ENCODE assay signal across 21 cellular contexts in genomic region chr2:49265471-49265870, GRCh38.
"Had no signal": no experiment of that assay in that cellular context is flagged by ENCODE, and none has a peak within 500 bp of the region (broad histone marks: within the 10 kb centered on the region; RNA-seq: fewer than 3 reads in every experiment).

No MANE protein-coding gene starts in this region.

- DNase-seq: central memory CD4-positive, alpha-beta T cell; effector memory CD4-positive, alpha-beta T cell; esophagus squamous epithelium; foreskin fibroblast; immature natural killer cell; left ventricle myocardium superior; naive B cell; nephron progenitor cell; spleen; stimulated activated CD4-positive, alpha-beta T cell treated with anti-CD3 and anti-CD28 coated beads, Interleukin-15, amount 100 ng/mL, for 24 hours; stimulated activated CD4-positive, alpha-beta T cell treated with anti-CD3 and anti-CD28 coated beads, Interleukin-1b, Interleukin-23, amount 100 ng/mL, for 48 hours; stimulated activated CD4-positive, alpha-beta T cell treated with anti-CD3 and anti-CD28 coated beads, Interleukin-4, amount 100 ng/mL, for 24 hours had no signal

- H3K9me3 ChIP-seq: esophagus squamous epithelium, gastroesophageal sphincter, prostate gland, spleen, tibial nerve had no signal

- ATAC-seq: gastroesophageal sphincter; left ventricle myocardium superior; sciatic nerve; stimulated activated memory B cell treated with anti-CD40 and anti-IgM and Interleukin-4, amounts not matched to agents 10 μg/mL and 1 μg/mL and 100 μg/mL, for 72 hours had no signal

- H2AFZ ChIP-seq: parathyroid adenoma had no signal

- H3K36me3 ChIP-seq: esophagus squamous epithelium, gastroesophageal sphincter, prostate gland, spleen, tibial nerve had no signal

- H3K27ac ChIP-seq: coronary artery, esophagus squamous epithelium, gastroesophageal sphincter, parathyroid adenoma, prostate gland, spleen, tibial nerve had no signal

- H3K79me2 ChIP-seq: parathyroid adenoma had no signal

- FAIRE-seq: endometrium, keratinocyte had no signal

- H3K4me1 ChIP-seq: esophagus squamous epithelium, parathyroid adenoma, prostate gland, spleen, tibial nerve had no signal

- H3K4me3 ChIP-seq: coronary artery, esophagus squamous epithelium, gastroesophageal sphincter, prostate gland, spleen, tibial nerve had no signal

- H3K27me3 ChIP-seq: esophagus squamous epithelium, gastroesophageal sphincter, spleen, tibial nerve had no signal

- H3K9ac ChIP-seq: parathyroid adenoma had no signal
